In the genomic region with DNA sequence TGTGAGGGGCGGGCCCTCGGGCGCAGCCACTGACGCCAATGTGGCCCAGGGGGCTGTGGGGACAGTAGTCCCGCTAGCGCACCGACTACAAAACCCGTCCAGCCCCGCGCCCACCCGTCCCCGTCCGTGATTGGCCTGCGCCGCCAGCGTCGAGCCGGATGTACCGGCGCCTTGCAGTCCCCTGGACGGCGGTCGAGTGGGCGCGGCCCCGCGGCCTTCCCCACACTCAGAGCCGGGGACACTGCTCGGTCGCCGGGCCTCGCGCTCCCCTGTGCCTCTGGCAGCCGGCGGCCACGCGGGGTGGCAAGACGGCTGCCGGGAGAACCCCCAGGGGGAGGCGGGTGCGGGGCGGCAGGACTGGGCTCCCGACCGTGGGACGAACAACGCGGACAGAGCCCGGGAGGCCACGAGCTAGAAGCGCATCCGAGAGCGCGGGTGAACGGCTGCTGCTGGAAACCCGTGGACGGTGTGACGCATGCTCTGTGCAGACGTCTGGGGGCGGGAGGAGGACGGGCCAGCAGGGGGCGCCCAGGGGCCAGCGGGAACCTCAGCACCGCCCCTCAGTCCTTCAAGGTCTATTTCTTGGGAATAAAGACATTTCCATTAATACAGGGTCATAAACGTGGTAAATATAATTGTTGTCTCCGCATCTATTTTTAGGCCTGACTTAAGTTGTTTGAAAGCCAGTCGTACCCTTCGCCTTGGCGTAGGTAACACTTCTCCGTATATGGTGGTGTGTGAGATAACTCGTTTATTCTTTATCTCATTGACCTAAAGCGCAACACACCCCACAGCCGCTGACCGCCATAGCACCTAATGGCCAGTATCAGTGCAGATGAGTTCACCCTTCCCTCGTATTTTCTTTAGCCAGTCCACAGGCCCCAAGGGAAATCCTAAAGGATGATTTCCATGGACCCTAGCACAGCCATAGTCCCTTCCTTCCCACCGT, we compare ENCODE assay signal across 1 cellular context.
TF ChIP-seq lines count a peak whose summit lies in the region.

No MANE protein-coding gene starts in this region.

TF ChIP-seq in K562, 482 proteins besides CTCF, POLR2A, EP300 and RAD21 (continued from another document and continues in another):
- TF ChIP-seq, protein P1, sequence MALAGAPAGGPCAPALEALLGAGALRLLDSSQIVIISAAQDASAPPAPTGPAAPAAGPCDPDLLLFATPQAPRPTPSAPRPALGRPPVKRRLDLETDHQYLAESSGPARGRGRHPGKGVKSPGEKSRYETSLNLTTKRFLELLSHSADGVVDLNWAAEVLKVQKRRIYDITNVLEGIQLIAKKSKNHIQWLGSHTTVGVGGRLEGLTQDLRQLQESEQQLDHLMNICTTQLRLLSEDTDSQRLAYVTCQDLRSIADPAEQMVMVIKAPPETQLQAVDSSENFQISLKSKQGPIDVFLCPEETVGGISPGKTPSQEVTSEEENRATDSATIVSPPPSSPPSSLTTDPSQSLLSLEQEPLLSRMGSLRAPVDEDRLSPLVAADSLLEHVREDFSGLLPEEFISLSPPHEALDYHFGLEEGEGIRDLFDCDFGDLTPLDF (CRISPR knock-in tag; IDR thresholded peaks at IDR 0.05), result peak; percentile 92
- no peak for TF ChIP-seq NCOA2 (IDR thresholded peaks at IDR 0.05; ENCODE audit: partially characterized antibody in 2 of 2)
- TF ChIP-seq, protein P2, sequence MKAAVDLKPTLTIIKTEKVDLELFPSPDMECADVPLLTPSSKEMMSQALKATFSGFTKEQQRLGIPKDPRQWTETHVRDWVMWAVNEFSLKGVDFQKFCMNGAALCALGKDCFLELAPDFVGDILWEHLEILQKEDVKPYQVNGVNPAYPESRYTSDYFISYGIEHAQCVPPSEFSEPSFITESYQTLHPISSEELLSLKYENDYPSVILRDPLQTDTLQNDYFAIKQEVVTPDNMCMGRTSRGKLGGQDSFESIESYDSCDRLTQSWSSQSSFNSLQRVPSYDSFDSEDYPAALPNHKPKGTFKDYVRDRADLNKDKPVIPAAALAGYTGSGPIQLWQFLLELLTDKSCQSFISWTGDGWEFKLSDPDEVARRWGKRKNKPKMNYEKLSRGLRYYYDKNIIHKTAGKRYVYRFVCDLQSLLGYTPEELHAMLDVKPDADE (conservative IDR thresholded peaks at IDR 0.05; ENCODE audit: control insufficient read depth, low read depth, low read length), result peak; percentile 98; the same call in 1 of the 2 replicates
- TF ChIP-seq, protein P3, sequence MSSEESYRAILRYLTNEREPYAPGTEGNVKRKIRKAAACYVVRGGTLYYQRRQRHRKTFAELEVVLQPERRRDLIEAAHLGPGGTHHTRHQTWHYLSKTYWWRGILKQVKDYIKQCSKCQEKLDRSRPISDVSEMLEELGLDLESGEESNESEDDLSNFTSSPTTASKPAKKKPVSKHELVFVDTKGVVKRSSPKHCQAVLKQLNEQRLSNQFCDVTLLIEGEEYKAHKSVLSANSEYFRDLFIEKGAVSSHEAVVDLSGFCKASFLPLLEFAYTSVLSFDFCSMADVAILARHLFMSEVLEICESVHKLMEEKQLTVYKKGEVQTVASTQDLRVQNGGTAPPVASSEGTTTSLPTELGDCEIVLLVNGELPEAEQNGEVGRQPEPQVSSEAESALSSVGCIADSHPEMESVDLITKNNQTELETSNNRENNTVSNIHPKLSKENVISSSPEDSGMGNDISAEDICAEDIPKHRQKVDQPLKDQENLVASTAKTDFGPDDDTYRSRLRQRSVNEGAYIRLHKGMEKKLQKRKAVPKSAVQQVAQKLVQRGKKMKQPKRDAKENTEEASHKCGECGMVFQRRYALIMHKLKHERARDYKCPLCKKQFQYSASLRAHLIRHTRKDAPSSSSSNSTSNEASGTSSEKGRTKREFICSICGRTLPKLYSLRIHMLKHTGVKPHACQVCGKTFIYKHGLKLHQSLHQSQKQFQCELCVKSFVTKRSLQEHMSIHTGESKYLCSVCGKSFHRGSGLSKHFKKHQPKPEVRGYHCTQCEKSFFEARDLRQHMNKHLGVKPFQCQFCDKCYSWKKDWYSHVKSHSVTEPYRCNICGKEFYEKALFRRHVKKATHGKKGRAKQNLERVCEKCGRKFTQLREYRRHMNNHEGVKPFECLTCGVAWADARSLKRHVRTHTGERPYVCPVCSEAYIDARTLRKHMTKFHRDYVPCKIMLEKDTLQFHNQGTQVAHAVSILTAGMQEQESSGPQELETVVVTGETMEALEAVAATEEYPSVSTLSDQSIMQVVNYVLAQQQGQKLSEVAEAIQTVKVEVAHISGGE (CRISPR knock-in tag; IDR thresholded peaks at IDR 0.05), result peak in 2 of 3 experiments; percentile 52 to 92; a peak in 4 of 6 replicates
- no peak for TF ChIP-seq ETV6 (IDR thresholded peaks at IDR 0.05; ENCODE audit: borderline replicate concordance in 1 of 2, low read depth in 2 of 2, low read length in 1 of 2)
- no peak for TF ChIP-seq ETV6 (CRISPR knock-in tag; IDR thresholded peaks at IDR 0.05; ENCODE audit: borderline replicate concordance)
- no peak for TF ChIP-seq EZH2 (IDR thresholded peaks at IDR 0.05; ENCODE audit: borderline replicate concordance, low read depth, low read length)
- no peak for TF ChIP-seq ZNF77 (CRISPR knock-in tag; IDR thresholded peaks at IDR 0.05)
- TF ChIP-seq, protein P4, sequence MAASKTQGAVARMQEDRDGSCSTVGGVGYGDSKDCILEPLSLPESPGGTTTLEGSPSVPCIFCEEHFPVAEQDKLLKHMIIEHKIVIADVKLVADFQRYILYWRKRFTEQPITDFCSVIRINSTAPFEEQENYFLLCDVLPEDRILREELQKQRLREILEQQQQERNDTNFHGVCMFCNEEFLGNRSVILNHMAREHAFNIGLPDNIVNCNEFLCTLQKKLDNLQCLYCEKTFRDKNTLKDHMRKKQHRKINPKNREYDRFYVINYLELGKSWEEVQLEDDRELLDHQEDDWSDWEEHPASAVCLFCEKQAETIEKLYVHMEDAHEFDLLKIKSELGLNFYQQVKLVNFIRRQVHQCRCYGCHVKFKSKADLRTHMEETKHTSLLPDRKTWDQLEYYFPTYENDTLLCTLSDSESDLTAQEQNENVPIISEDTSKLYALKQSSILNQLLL (CRISPR knock-in tag; IDR thresholded peaks at IDR 0.05; ENCODE audit: borderline replicate concordance), result no peak
- peak in 1 of 2 experiments; percentile 65; a peak in 1 of 4 replicates for TF ChIP-seq TEAD1 (CRISPR knock-in tag; IDR thresholded peaks at IDR 0.05)
- TF ChIP-seq, protein P5, sequence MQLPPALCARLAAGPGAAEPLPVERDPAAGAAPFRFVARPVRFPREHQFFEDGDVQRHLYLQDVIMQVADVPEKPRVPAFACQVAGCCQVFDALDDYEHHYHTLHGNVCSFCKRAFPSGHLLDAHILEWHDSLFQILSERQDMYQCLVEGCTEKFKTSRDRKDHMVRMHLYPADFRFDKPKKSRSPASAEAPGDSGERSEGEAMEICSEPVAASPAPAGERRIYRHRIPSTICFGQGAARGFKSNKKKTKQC (CRISPR knock-in tag; IDR thresholded peaks at IDR 0.05), result peak; percentile 91
- no peak for TF ChIP-seq BRD9 (IDR thresholded peaks at IDR 0.05; ENCODE audit: low read depth, partially characterized antibody)
- TF ChIP-seq, protein P6, sequence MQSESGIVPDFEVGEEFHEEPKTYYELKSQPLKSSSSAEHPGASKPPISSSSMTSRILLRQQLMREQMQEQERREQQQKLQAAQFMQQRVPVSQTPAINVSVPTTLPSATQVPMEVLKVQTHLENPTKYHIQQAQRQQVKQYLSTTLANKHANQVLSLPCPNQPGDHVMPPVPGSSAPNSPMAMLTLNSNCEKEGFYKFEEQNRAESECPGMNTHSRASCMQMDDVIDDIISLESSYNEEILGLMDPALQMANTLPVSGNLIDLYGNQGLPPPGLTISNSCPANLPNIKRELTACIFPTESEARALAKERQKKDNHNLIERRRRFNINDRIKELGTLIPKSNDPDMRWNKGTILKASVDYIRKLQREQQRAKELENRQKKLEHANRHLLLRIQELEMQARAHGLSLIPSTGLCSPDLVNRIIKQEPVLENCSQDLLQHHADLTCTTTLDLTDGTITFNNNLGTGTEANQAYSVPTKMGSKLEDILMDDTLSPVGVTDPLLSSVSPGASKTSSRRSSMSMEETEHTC (IDR thresholded peaks at IDR 0.05), result 0 out of 2 replicates have a peak, but pooled peaks have one; percentile 34
- 0 out of 2 replicates have a peak, but pooled peaks have one; percentile 57 for TF ChIP-seq CHCHD3 (CRISPR knock-in tag; IDR thresholded peaks at IDR 0.05)
- TF ChIP-seq, protein P7, sequence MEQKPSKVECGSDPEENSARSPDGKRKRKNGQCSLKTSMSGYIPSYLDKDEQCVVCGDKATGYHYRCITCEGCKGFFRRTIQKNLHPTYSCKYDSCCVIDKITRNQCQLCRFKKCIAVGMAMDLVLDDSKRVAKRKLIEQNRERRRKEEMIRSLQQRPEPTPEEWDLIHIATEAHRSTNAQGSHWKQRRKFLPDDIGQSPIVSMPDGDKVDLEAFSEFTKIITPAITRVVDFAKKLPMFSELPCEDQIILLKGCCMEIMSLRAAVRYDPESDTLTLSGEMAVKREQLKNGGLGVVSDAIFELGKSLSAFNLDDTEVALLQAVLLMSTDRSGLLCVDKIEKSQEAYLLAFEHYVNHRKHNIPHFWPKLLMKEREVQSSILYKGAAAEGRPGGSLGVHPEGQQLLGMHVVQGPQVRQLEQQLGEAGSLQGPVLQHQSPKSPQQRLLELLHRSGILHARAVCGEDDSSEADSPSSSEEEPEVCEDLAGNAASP (IDR thresholded peaks at IDR 0.05), result no peak
- TF ChIP-seq MAFK (IDR thresholded peaks at IDR 0.05; ENCODE audit: low read length), result no peak
- TF ChIP-seq L3MBTL2 (IDR thresholded peaks at IDR 0.05), result peak; percentile 93
- peak; percentile 39; the same call in 1 of the 2 replicates for TF ChIP-seq CTBP1 (IDR thresholded peaks at IDR 0.05; ENCODE audit: borderline replicate concordance)
- no peak for TF ChIP-seq SIRT6 (IDR thresholded peaks at IDR 0.05; ENCODE audit: low read depth, low read length)
- TF ChIP-seq, protein P8, sequence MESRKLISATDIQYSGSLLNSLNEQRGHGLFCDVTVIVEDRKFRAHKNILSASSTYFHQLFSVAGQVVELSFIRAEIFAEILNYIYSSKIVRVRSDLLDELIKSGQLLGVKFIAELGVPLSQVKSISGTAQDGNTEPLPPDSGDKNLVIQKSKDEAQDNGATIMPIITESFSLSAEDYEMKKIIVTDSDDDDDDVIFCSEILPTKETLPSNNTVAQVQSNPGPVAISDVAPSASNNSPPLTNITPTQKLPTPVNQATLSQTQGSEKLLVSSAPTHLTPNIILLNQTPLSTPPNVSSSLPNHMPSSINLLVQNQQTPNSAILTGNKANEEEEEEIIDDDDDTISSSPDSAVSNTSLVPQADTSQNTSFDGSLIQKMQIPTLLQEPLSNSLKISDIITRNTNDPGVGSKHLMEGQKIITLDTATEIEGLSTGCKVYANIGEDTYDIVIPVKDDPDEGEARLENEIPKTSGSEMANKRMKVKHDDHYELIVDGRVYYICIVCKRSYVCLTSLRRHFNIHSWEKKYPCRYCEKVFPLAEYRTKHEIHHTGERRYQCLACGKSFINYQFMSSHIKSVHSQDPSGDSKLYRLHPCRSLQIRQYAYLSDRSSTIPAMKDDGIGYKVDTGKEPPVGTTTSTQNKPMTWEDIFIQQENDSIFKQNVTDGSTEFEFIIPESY (CRISPR knock-in tag; IDR thresholded peaks at IDR 0.05), result peak; percentile 39; the same call in 1 of the 2 replicates
- TF ChIP-seq POLR2AphosphoS2 (IDR thresholded peaks at IDR 0.05; ENCODE audit: low read length), result no peak
- no peak for TF ChIP-seq XRCC5 (IDR thresholded peaks at IDR 0.05; ENCODE audit: low read depth, low read length)
- TF ChIP-seq, protein P9, sequence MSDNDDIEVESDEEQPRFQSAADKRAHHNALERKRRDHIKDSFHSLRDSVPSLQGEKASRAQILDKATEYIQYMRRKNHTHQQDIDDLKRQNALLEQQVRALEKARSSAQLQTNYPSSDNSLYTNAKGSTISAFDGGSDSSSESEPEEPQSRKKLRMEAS (CRISPR knock-in tag; IDR thresholded peaks at IDR 0.05), result peak; percentile 87
- no peak for TF ChIP-seq MED1 (CRISPR knock-in tag; IDR thresholded peaks at IDR 0.05; ENCODE audit: borderline replicate concordance)
- peak; percentile 100 for TF ChIP-seq ZFX (CRISPR knock-in tag; IDR thresholded peaks at IDR 0.05)
- TF ChIP-seq TARDBP (IDR thresholded peaks at IDR 0.05), result peak; percentile 91; the same call in 1 of the 2 replicates
- TF ChIP-seq NEUROD1 (IDR thresholded peaks at IDR 0.05; ENCODE audit: borderline replicate concordance, low read depth, low read length, partially characterized antibody), result peak; percentile 15
- 0 out of 2 replicates have a peak, but pooled peaks have one; percentile 47 for TF ChIP-seq ETV1 (tag; conservative IDR thresholded peaks at IDR 0.05; ENCODE audit: low read depth)
- no peak for TF ChIP-seq PHTF2 (CRISPR knock-in tag; IDR thresholded peaks at IDR 0.05)
- no peak for TF ChIP-seq ZNF778 (CRISPR knock-in tag; IDR thresholded peaks at IDR 0.05)
- TF ChIP-seq, protein P10, sequence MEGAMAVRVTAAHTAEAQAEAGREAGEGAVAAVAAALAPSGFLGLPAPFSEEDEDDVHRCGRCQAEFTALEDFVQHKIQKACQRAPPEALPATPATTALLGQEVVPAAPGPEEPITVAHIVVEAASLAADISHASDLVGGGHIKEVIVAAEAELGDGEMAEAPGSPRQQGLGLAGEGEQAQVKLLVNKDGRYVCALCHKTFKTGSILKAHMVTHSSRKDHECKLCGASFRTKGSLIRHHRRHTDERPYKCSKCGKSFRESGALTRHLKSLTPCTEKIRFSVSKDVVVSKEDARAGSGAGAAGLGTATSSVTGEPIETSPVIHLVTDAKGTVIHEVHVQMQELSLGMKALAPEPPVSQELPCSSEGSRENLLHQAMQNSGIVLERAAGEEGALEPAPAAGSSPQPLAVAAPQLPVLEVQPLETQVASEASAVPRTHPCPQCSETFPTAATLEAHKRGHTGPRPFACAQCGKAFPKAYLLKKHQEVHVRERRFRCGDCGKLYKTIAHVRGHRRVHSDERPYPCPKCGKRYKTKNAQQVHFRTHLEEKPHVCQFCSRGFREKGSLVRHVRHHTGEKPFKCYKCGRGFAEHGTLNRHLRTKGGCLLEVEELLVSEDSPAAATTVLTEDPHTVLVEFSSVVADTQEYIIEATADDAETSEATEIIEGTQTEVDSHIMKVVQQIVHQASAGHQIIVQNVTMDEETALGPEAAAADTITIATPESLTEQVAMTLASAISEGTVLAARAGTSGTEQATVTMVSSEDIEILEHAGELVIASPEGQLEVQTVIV (CRISPR knock-in tag; IDR thresholded peaks at IDR 0.05; ENCODE audit: borderline replicate concordance), result no peak
- TF ChIP-seq TEAD2 (tag; IDR thresholded peaks at IDR 0.05), result no peak
